16 cellular contexts compared by ENCODE assay signal in the genomic region with DNA sequence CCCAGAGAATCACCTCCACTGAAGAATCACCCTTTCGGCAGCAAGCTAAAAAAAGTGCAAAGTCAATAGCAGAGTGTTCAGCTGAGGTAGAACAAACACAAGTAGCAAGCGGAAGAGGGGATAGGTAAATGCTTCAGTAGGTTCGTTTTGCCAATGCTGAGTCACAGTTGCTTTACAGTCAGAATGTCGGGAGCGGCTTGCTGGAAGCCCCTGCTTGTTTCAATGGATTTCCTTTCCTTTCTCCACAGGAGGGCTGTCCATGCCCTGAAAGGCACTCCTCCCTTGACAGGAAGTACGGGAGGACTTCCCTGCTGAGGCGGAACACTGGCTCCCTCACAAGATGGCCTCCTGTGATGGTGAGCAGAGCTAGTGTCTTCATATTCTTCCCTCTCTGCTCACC.
"Had no signal": no experiment of that assay in that cellular context is flagged by ENCODE, and none has a peak within 500 bp of the region (broad histone marks: within the 10 kb centered on the region; RNA-seq: fewer than 3 reads in every experiment).

No MANE protein-coding gene starts in this region.

- H3K4me3 ChIP-seq: thoracic aorta, upper lobe of right lung had no signal

- DNase-seq: activated B cell treated with CpG ODN at 0.5 μM for 24 hours; activated CD4-positive, alpha-beta T cell treated with anti-CD3 and anti-CD28 coated beads, Interleukin-2, amount 10 ng/mL, durations not matched to agents 24 days and 14 days; activated CD8-positive, alpha-beta memory T cell treated with anti-CD3 and anti-CD28 coated beads, Interleukin-2, amount 50 U/mL, for 4 hours; activated CD8-positive, alpha-beta T cell treated with anti-CD3 and anti-CD28 coated beads, Interleukin-2, amount 10 ng/mL, durations not matched to agents 7 days and 5 days; activated gamma-delta T cell; activated T-cell treated with anti-CD3 and anti-CD28 coated beads, Interleukin-2, amount 50 U/mL, for 48 hours; cortex of kidney; effector CD4-positive, alpha-beta T cell; glutamatergic neuron; naive B cell; T-helper 2 cell; upper lobe of right lung had no signal

- FAIRE-seq: TTC549 had no signal

- H3K4me1 ChIP-seq: parathyroid adenoma, upper lobe of right lung had no signal

- H3K9ac ChIP-seq: parathyroid adenoma had no signal

- H3K27ac ChIP-seq: neutrophil, parathyroid adenoma, thoracic aorta, upper lobe of right lung had no signal

- H3K79me2 ChIP-seq: parathyroid adenoma had no signal

- H3K36me3 ChIP-seq: neutrophil, thoracic aorta, upper lobe of right lung had no signal

- H3K27me3 ChIP-seq: neutrophil, upper lobe of right lung had no signal
